Comparison of ENCODE assay signal across 8 cellular contexts in genomic region chr17:44219126-44219635, GRCh38. TPM values are rescaled to one million over a fixed set of nuclear protein-coding genes. Genes with fewer than 3 reads are reported as not detected.
DNase-seq lines count a peak whose midpoint lies in the region; ATAC-seq lines count a peak whose summit lies in the region.

No MANE protein-coding gene starts in this region.

- no peak overlapping the region for H3K27ac Mint-ChIP-seq in stimulated activated memory B cell treated with anti-CD40 and anti-IgM and Interleukin-4, amounts not matched to agents 10 μg/mL and 1 μg/mL and 100 μg/mL, for 72 hours

- H3K36me3 Mint-ChIP-seq in stimulated activated memory B cell treated with anti-CD40 and anti-IgM and Interleukin-4, amounts not matched to agents 10 μg/mL and 1 μg/mL and 100 μg/mL, for 72 hours, result peaks cover 27% of the 10 kb centered on the region

- no peaks in the 10 kb centered on the region for H3K9me3 Mint-ChIP-seq in stimulated activated memory B cell treated with anti-CD40 and anti-IgM and Interleukin-4, amounts not matched to agents 10 μg/mL and 1 μg/mL and 100 μg/mL, for 72 hours

- H3K4me3 Mint-ChIP-seq in stimulated activated memory B cell treated with anti-CD40 and anti-IgM and Interleukin-4, amounts not matched to agents 10 μg/mL and 1 μg/mL and 100 μg/mL, for 72 hours, result peak overlapping the region; percentile 47

- H3K4me1 Mint-ChIP-seq in stimulated activated memory B cell treated with anti-CD40 and anti-IgM and Interleukin-4, amounts not matched to agents 10 μg/mL and 1 μg/mL and 100 μg/mL, for 72 hours, result peaks cover 47% of the 10 kb centered on the region

- DNase-seq in NCI-H2029 (lab: John Stamatoyannopoulos, UW) (peak; percentile 34), NCI-H2029 treated with DMSO at 0.1 percent for 48 hours (lab: John Stamatoyannopoulos, UW) (no peak), HCEC 1CT (peak; percentile 78), NAMALWA (ENCODE audit: low spot score) (peak; percentile 81), dermis blood vessel endothelial cell (peak; percentile 79), medulla oblongata (ENCODE audit: extremely low spot score) (peak; percentile 45)
- peak; percentile 77 for DNase-seq in activated CD4-positive, CD25-positive, alpha-beta regulatory T cell treated with anti-CD3 and anti-CD28 coated beads, Interleukin-2, amount 50 U/mL, for 72 hours

- no peaks in the 10 kb centered on the region for H3K27me3 Mint-ChIP-seq in stimulated activated memory B cell treated with anti-CD40 and anti-IgM and Interleukin-4, amounts not matched to agents 10 μg/mL and 1 μg/mL and 100 μg/mL, for 72 hours

- ATAC-seq in stimulated activated memory B cell treated with anti-CD40 and anti-IgM and Interleukin-4, amounts not matched to agents 10 μg/mL and 1 μg/mL and 100 μg/mL, for 72 hours, result peak; percentile 63

RNA-seq across cellular contexts. Expression of gene UBTF, which starts 0.3 kb away (rescaled TPM):
- total RNA-seq in dermis blood vessel endothelial cell, result 59.2 and 68.4 TPM in 2 replicates

RNA-seq across cellular contexts. Expression of gene ATXN7L3, which starts 19.5 kb away (rescaled TPM):
- total RNA-seq in dermis blood vessel endothelial cell, result 51.1 and 67.7 TPM in 2 replicates

RNA-seq across cellular contexts. Expression of gene TMUB2, which starts 32.4 kb away (rescaled TPM):
- 37.0 and 40.2 TPM in 2 replicates for total RNA-seq in dermis blood vessel endothelial cell

RNA-seq across cellular contexts. Expression of gene ASB16, which starts 48.7 kb away (rescaled TPM):
- 0.17 TPM in 1 of 2 replicates, not detected in the other for total RNA-seq in dermis blood vessel endothelial cell

RNA-seq across cellular contexts. Expression of gene SLC4A1, which starts 48.8 kb away (rescaled TPM):
- not detected in 2 replicates for total RNA-seq in dermis blood vessel endothelial cell
